8 cellular contexts compared by ENCODE assay signal in the genomic region with DNA sequence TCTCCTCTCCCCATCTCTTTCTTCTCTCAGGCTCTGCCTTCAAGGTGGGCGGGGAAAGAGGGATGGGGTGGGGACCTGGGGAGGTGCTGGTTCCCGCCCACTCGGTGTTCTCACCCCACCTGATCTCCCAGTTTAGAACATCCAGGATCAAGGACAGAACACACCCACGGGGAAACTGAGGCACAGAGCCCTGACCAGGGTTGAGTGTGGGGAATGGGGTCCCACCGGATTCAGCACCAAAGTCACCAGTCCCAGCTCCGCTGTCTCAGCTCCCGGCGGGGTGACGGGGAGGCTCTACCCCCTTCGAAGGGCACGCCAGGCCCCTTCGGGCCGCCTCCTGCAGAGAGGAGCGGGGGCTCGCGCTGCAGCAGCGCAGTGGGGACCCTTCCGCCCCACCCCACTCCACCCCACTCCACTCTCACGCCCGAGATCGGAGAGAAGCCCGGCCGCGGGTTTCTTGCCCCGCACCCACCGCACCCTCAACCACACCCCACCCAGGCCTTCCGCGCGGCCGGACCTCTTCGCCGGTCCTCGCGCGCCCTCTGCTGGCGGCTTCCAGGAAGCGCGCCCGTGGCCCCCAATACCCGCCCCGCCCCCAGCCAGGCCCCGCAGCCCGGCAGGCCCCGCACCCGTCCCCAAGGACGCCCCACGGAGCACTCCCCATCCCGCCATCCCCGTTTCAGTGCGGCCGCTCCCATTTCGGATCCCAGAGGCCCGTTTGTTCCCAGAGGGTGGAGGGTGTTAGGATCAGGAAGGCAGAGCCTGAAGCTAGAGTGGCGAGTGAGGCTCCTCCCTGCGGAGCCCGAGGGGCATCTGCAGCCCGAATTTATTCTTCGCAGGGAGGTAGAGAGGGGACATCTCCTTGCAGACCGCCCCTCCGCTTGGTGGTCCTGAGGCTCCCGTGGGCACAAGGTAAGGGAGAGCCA. TPM values are rescaled to one million over a fixed set of nuclear protein-coding genes. Genes with fewer than 3 reads are reported as not detected.
A peak's percentile ranks its signal among the peaks of the same experiment; 100 is the strongest.
DNase-seq lines count a peak whose midpoint lies in the region; ATAC-seq and TF ChIP-seq lines count a peak whose summit lies in the region.

No MANE protein-coding gene starts in this region.

- H3K27me3 Mint-ChIP-seq in central memory CD8-positive, alpha-beta T cell = peaks cover 51% of the 10 kb centered on the region

- peaks cover 4% of the 10 kb centered on the region for H3K36me3 Mint-ChIP-seq in central memory CD8-positive, alpha-beta T cell (ENCODE audit: insufficient read depth)

- H3K9me3 Mint-ChIP-seq in central memory CD8-positive, alpha-beta T cell = no peaks in the 10 kb centered on the region

- H3K4me3 ChIP-seq in GM06990 (replicated peaks; ENCODE audit: low read depth, low read length) = peak overlapping the region; percentile 77
- peak overlapping the region; percentile 53 for H3K4me3 ChIP-seq in HFF-Myc (replicated peaks; ENCODE audit: low read depth, low read length)
- peak overlapping the region; percentile 47 for H3K4me3 ChIP-seq in kidney epithelial cell (ENCODE audit: low read depth, low read length)

- peak overlapping the region; percentile 71 for H3K4me3 Mint-ChIP-seq in central memory CD8-positive, alpha-beta T cell

- TF ChIP-seq CTCF in GM06990 (IDR thresholded peaks at IDR 0.05; ENCODE audit: insufficient read depth, low read length, poor library complexity, severe bottlenecking) (peak; percentile 78), HFF-Myc (IDR thresholded peaks at IDR 0.05; ENCODE audit: low read depth, low read length, missing control alignments) (peak; percentile 57), kidney epithelial cell (IDR thresholded peaks at IDR 0.05; ENCODE audit: insufficient read depth, low read length, poor library complexity, severe bottlenecking) (peak; percentile 70)

- DNase-seq in GM06990 (ENCODE audit: extremely low read depth, insufficient read length) (peak; percentile 81), HFF-Myc (ENCODE audit: extremely low read depth, low read depth) (no peak), NCI-H128 (lab: John Stamatoyannopoulos, UW; ENCODE audit: unreplicated experiment) (peak; percentile 15), kidney epithelial cell (ENCODE audit: low read depth) (no peak)
- DNase-seq in activated CD4-positive, CD25-positive, alpha-beta regulatory T cell treated with anti-CD3 and anti-CD28 coated beads, Interleukin-2, amount 50 U/mL, for 16 hours (ENCODE audit: low read depth, low spot score) = peak; percentile 57
- DNase-seq in central memory CD8-positive, alpha-beta T cell (ENCODE audit: low spot score in 2 of 2) = peak; percentile 67 to 68
- DNase-seq in stimulated activated CD4-positive, alpha-beta T cell treated with anti-CD3 and anti-CD28 coated beads, Interleukin-15, amount 100 ng/mL, for 24 hours = peak; percentile 86

- H3K4me1 Mint-ChIP-seq in central memory CD8-positive, alpha-beta T cell = peaks cover 11% of the 10 kb centered on the region

- peak; percentile 75 for ATAC-seq in central memory CD8-positive, alpha-beta T cell (replicated peaks; ENCODE audit: extremely low read depth, poor library complexity, severe bottlenecking)
- no peak for ATAC-seq in GM18861 (IDR thresholded peaks at IDR 0.05; ENCODE audit: unreplicated experiment)

- H3K27me3 ChIP-seq in GM06990 (replicated peaks; ENCODE audit: control insufficient read depth, insufficient read depth, low read length) = no peaks in the 10 kb centered on the region; the same call in none of the 2 replicates
- peaks cover 72% of the 10 kb centered on the region for H3K27me3 ChIP-seq in kidney epithelial cell (ENCODE audit: control insufficient read depth, insufficient read depth, low read length)

- H3K27ac Mint-ChIP-seq in central memory CD8-positive, alpha-beta T cell (ENCODE audit: low read depth) = no peak overlapping the region

- H3K36me3 ChIP-seq in GM06990 (ENCODE audit: control insufficient read depth, insufficient read depth, low read length) = no peaks in the 10 kb centered on the region
- H3K36me3 ChIP-seq in kidney epithelial cell (ENCODE audit: control insufficient read depth, insufficient read depth, low read length) = no peaks in the 10 kb centered on the region

RNA-seq across cellular contexts. Expression of a gene that starts 18.0 kb away (rescaled TPM):
- 24.0 and 32.2 TPM in 2 replicates for total RNA-seq in kidney epithelial cell

RNA-seq across cellular contexts. Expression of a gene that starts 18.0 kb away (rescaled TPM):
- total RNA-seq in kidney epithelial cell = 29.6 and 51.4 TPM in 2 replicates

Comparison
In these comparisons a context has a peak if more than half of its experiments do, and no peak if none do; other contexts are left out.
1. DNase-seq: peak in GM06990 (single experiment), NCI-H128 (single experiment), activated CD4-positive, CD25-positive, alpha-beta regulatory T cell treated with anti-CD3 and anti-CD28 coated beads, Interleukin-2, amount 50 U/mL, for 16 hours (single experiment), central memory CD8-positive, alpha-beta T cell (2 of 2) and stimulated activated CD4-positive, alpha-beta T cell treated with anti-CD3 and anti-CD28 coated beads, Interleukin-15, amount 100 ng/mL, for 24 hours (single experiment); none in HFF-Myc (single experiment) and kidney epithelial cell (single experiment).
2. Peak in every context shown above with its lines, with median percentiles within 50 percentile points of each other: H3K4me3 ChIP-seq and CTCF ChIP-seq.